1 cellular context compared by ENCODE assay signal in the genomic region with DNA sequence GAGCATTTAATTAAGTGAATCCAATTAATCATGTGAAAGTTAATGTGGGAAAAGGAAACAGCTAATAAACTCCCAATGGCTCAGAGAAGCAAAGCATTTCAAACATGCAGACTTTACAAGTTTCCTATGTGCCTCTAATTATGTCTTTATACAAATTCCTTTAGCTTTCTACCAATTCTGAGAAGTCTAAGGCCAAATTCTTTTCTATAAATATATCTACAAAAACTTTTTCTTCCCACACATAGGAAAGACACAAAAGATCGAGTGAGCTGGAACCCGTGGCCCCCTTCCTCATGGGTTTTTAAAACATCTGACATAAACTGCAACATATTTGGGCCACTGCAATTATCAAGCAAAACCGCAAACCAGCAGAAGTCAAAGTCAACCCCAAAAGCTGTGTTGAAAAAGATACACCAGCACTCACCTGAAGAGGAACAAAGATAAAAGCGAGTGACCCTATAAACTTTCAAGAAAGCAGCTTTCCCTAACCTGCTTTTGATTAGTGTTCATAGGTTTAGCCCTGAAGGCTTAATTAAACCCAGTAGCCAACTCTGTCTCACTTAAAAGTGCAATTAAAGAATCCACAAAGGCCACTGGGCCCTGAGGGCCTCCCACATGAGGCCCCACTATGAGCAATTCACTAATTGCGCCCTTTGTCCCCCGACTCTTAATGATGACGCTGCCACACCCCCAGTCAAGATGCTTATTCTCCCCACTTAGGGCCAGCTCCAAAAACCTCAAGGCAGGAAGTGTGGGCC.
TF ChIP-seq lines count a peak whose summit lies in the region.

No MANE protein-coding gene starts in this region.

TF ChIP-seq in IMR-90, 13 proteins besides CTCF, POLR2A, EP300 and RAD21:
- TF ChIP-seq MAZ (IDR thresholded peaks at IDR 0.05; ENCODE audit: borderline replicate concordance, low read depth, low read length) (no peak), NFE2L2 (IDR thresholded peaks at IDR 0.05; ENCODE audit: low read depth, low read length) (no peak), CHD1 (IDR thresholded peaks at IDR 0.05; ENCODE audit: low read depth, low read length) (no peak), FOS (IDR thresholded peaks at IDR 0.05; ENCODE audit: low read depth, low read length) (no peak), BHLHE40 (IDR thresholded peaks at IDR 0.05; ENCODE audit: low read depth, low read length) (no peak), SMC3 (IDR thresholded peaks at IDR 0.05; ENCODE audit: low read depth, low read length) (no peak), CEBPB (IDR thresholded peaks at IDR 0.05; ENCODE audit: low read depth, low read length) (no peak)
- TF ChIP-seq, protein P1, sequence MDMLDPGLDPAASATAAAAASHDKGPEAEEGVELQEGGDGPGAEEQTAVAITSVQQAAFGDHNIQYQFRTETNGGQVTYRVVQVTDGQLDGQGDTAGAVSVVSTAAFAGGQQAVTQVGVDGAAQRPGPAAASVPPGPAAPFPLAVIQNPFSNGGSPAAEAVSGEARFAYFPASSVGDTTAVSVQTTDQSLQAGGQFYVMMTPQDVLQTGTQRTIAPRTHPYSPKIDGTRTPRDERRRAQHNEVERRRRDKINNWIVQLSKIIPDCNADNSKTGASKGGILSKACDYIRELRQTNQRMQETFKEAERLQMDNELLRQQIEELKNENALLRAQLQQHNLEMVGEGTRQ (IDR thresholded peaks at IDR 0.05; ENCODE audit: low read depth, low read length): no peak
- TF ChIP-seq, protein P2, sequence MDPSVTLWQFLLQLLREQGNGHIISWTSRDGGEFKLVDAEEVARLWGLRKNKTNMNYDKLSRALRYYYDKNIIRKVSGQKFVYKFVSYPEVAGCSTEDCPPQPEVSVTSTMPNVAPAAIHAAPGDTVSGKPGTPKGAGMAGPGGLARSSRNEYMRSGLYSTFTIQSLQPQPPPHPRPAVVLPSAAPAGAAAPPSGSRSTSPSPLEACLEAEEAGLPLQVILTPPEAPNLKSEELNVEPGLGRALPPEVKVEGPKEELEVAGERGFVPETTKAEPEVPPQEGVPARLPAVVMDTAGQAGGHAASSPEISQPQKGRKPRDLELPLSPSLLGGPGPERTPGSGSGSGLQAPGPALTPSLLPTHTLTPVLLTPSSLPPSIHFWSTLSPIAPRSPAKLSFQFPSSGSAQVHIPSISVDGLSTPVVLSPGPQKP (IDR thresholded peaks at IDR 0.05; ENCODE audit: borderline replicate concordance, low read depth, low read length): no peak
